ENCODE assay signal across 9 cellular contexts in genomic region chr3:71495708-71496472, GRCh38.
DNase-seq lines count a peak whose midpoint lies in the region; ATAC-seq and TF ChIP-seq lines count a peak whose summit lies in the region.
"Had no signal": no experiment of that assay in that cellular context is flagged by ENCODE, and none has a peak within 500 bp of the region (broad histone marks: within the 10 kb centered on the region; RNA-seq: fewer than 3 reads in every experiment).

No MANE protein-coding gene starts in this region.

- H3K27me3 Mint-ChIP-seq in endodermal cell (ENCODE audit: insufficient read depth) = no peaks in the 10 kb centered on the region
- H3K27me3 Mint-ChIP-seq in endothelial cell (ENCODE audit: unreplicated experiment) = peaks cover 1% of the 10 kb centered on the region

- no peaks in the 10 kb centered on the region for H3K27me3 ChIP-seq in endodermal cell (ENCODE audit: control insufficient read depth, insufficient read depth, low read length, poor library complexity, severe bottlenecking)
- H3K27me3 ChIP-seq in rectal smooth muscle tissue (ENCODE audit: control insufficient read depth, insufficient read depth, low read length) = no peaks in the 10 kb centered on the region

- H3K36me3 Mint-ChIP-seq in endodermal cell (ENCODE audit: low read depth) (peaks cover 23% of the 10 kb centered on the region), endothelial cell (ENCODE audit: low read depth, unreplicated experiment) (peaks cover 17% of the 10 kb centered on the region)

- H3K4me3 ChIP-seq in endodermal cell (ENCODE audit: low read length) (no peak overlapping the region), rectal smooth muscle tissue (ENCODE audit: low read length) (no peak overlapping the region)

- H3K9me3 ChIP-seq in endodermal cell (ENCODE audit: control insufficient read depth, low read length) = peaks cover 11% of the 10 kb centered on the region

- ATAC-seq in GM18511 (IDR thresholded peaks at IDR 0.05; ENCODE audit: unreplicated experiment) = peak; percentile 80

- no peaks in the 10 kb centered on the region for H3K36me3 ChIP-seq in endodermal cell (ENCODE audit: control insufficient read depth, insufficient read depth, low read length)
- no peaks in the 10 kb centered on the region for H3K36me3 ChIP-seq in rectal smooth muscle tissue (ENCODE audit: control insufficient read depth, insufficient read depth, low read length)

- H3K4me3 Mint-ChIP-seq in endodermal cell = no peak overlapping the region
- H3K4me3 Mint-ChIP-seq in endothelial cell (ENCODE audit: unreplicated experiment) = no peak overlapping the region

- WGBS in endodermal cell (ENCODE audit: insufficient coverage in 1 of 2, insufficient read length in 1 of 2), 2 experiments = 87 to 89% methylated on average over 4 to 5 of the region's 5 CpGs

- H3K9me3 Mint-ChIP-seq in endodermal cell = peaks cover 15% of the 10 kb centered on the region
- no peaks in the 10 kb centered on the region for H3K9me3 Mint-ChIP-seq in endothelial cell (ENCODE audit: unreplicated experiment)

- TF ChIP-seq CTCF in endodermal cell (conservative IDR thresholded peaks at IDR 0.05) (no peak), endothelial cell (IDR thresholded peaks at IDR 0.05; ENCODE audit: unreplicated experiment) (no peak)

- H3K4me1 ChIP-seq in endodermal cell (ENCODE audit: control insufficient read depth, insufficient read depth, low read length) = peaks cover 16% of the 10 kb centered on the region
- H3K4me1 ChIP-seq in rectal smooth muscle tissue (ENCODE audit: control insufficient read depth, insufficient read depth, low read length) = peaks cover 17% of the 10 kb centered on the region

- DNase-seq in OCI-M1 (lab: John Stamatoyannopoulos, UW) (peak; percentile 17), endodermal cell (peak; percentile 64), hypothalamus (lab: John Stamatoyannopoulos, UW) (no peak), superior temporal gyrus (ENCODE audit: extremely low spot score) (no peak), endothelial cell (ENCODE audit: low spot score) (no peak), HK-2 (ENCODE audit: unreplicated experiment) (no peak)

- no peak overlapping the region for H3K9ac ChIP-seq in endodermal cell (ENCODE audit: extremely low read depth, low read length, poor library complexity, severe bottlenecking)
- no peak overlapping the region for H3K9ac ChIP-seq in rectal smooth muscle tissue (ENCODE audit: low read length)
- H3K9ac ChIP-seq: KMS-11 had no signal

- peak overlapping the region; percentile 93 for H3K27ac Mint-ChIP-seq in endodermal cell
- H3K27ac Mint-ChIP-seq in endothelial cell (ENCODE audit: unreplicated experiment) = no peak overlapping the region

- H3K4me1 Mint-ChIP-seq in endodermal cell = peaks cover 62% of the 10 kb centered on the region
- H3K4me1 Mint-ChIP-seq in endothelial cell (ENCODE audit: unreplicated experiment) = no peaks in the 10 kb centered on the region

- H3K27ac ChIP-seq in endodermal cell (ENCODE audit: low read depth, low read length) = no peak overlapping the region
- peak overlapping the region; percentile 38 for H3K27ac ChIP-seq in rectal smooth muscle tissue (ENCODE audit: low read depth, low read length)
- H3K27ac ChIP-seq: KMS-11 had no signal

Comparison
In these comparisons a context has a peak if more than half of its experiments do, and no peak if none do; other contexts are left out.
1. DNase-seq: peak in OCI-M1 (single experiment) and endodermal cell (single experiment); none in hypothalamus (0 of 51), superior temporal gyrus (single experiment), endothelial cell (single experiment) and HK-2 (single experiment).